Comparison of ENCODE assay signal across 9 cellular contexts in genomic region chr18:57649536-57650495, GRCh38. TPM values are rescaled to one million over a fixed set of nuclear protein-coding genes. Genes with fewer than 3 reads are reported as not detected.
A peak's percentile ranks its signal among the peaks of the same experiment; 100 is the strongest.
DNase-seq lines count a peak whose midpoint lies in the region; ATAC-seq and TF ChIP-seq lines count a peak whose summit lies in the region.
"Had no signal": no experiment of that assay in that cellular context is flagged by ENCODE, and none has a peak within 500 bp of the region (broad histone marks: within the 10 kb centered on the region; RNA-seq: fewer than 3 reads in every experiment).

No MANE protein-coding gene starts in this region.

- POLR2A ChIA-PET in activated CD4-positive, alpha-beta T cell treated with anti-CD3 and anti-CD28 coated beads for 36 hours (lab: Charles Lee), result no interaction called here

- H3K36me3 Mint-ChIP-seq in activated CD4-positive, alpha-beta T cell treated with anti-CD3 and anti-CD28 coated beads for 36 hours (ENCODE audit: low read depth), result peaks cover 26% of the 10 kb centered on the region
- H3K36me3 Mint-ChIP-seq in chondrocyte (ENCODE audit: low read depth), result peaks cover 24% of the 10 kb centered on the region

- TF ChIP-seq CTCF in chondrocyte (IDR thresholded peaks at IDR 0.05), result no peak

- CTCF ChIA-PET in activated CD4-positive, alpha-beta T cell treated with anti-CD3 and anti-CD28 coated beads for 36 hours (lab: Charles Lee), result interaction anchor here (0.6 kb wide), 1 partner anchor 997 kb away, joined by 3 read pairs; no protein-coding TSS in a partner anchor

- no peak overlapping the region for H3K27ac Mint-ChIP-seq in activated CD4-positive, alpha-beta T cell treated with anti-CD3 and anti-CD28 coated beads for 36 hours
- peak overlapping the region; percentile 27 for H3K27ac Mint-ChIP-seq in chondrocyte (ENCODE audit: unreplicated experiment)

- no peak for DNase-seq in activated CD4-positive, alpha-beta T cell treated with anti-CD3 and anti-CD28 coated beads for 36 hours
- DNase-seq in activated CD4-positive, alpha-beta T cell treated with anti-CD3 and anti-CD28 coated beads, Interleukin-2, amount 50 U/mL, for 4 hours, result no peak
- no peak for DNase-seq in chondrocyte (ENCODE audit: low spot score)
- peak; percentile 83 for DNase-seq in stromal cell of bone marrow (ENCODE audit: low read depth)
- DNase-seq in NK-92 treated with Interleukin-12 subunit alpha and Interleukin-12 subunit beta, amount 100 ng/mL, for 24 hours (lab: John Stamatoyannopoulos, UW), result no peak
- DNase-seq in 8988T, result no peak
- DNase-seq in ureter (ENCODE audit: low spot score), result no peak

- peaks cover 17% of the 10 kb centered on the region for H3K4me1 Mint-ChIP-seq in activated CD4-positive, alpha-beta T cell treated with anti-CD3 and anti-CD28 coated beads for 36 hours
- peaks cover 3% of the 10 kb centered on the region for H3K4me1 Mint-ChIP-seq in chondrocyte (ENCODE audit: low read depth)

- H3K9me3 Mint-ChIP-seq in activated CD4-positive, alpha-beta T cell treated with anti-CD3 and anti-CD28 coated beads for 36 hours (ENCODE audit: low read depth), result peaks cover 2% of the 10 kb centered on the region
- H3K9me3 Mint-ChIP-seq in chondrocyte (ENCODE audit: low read depth), result no peaks in the 10 kb centered on the region

- ATAC-seq in activated CD4-positive, alpha-beta T cell treated with anti-CD3 and anti-CD28 coated beads for 36 hours, result peak; percentile 61
- ATAC-seq in HG03159 (IDR thresholded peaks at IDR 0.05; ENCODE audit: unreplicated experiment), result peak; percentile 99

- intact Hi-C loops in activated CD4-positive, alpha-beta T cell treated with anti-CD3 and anti-CD28 coated beads for 36 hours (cut with DNase I, micrococcal nuclease), result no loop called here

- H3K4me3 Mint-ChIP-seq in activated CD4-positive, alpha-beta T cell treated with anti-CD3 and anti-CD28 coated beads for 36 hours, result no peak overlapping the region
- H3K4me3 Mint-ChIP-seq in chondrocyte (ENCODE audit: unreplicated experiment), result no peak overlapping the region
- H3K4me3 Mint-ChIP-seq: neural crest cell had no signal

- no peaks in the 10 kb centered on the region for H3K27me3 Mint-ChIP-seq in activated CD4-positive, alpha-beta T cell treated with anti-CD3 and anti-CD28 coated beads for 36 hours
- H3K27me3 Mint-ChIP-seq in chondrocyte (ENCODE audit: low read depth), result no peaks in the 10 kb centered on the region

RNA-seq across cellular contexts. Expression of gene NARS1, which starts 28.2 kb away (rescaled TPM):
- total RNA-seq in activated CD4-positive, alpha-beta T cell treated with anti-CD3 and anti-CD28 coated beads for 36 hours, result 100 to 1,000 TPM; 115 to 116 TPM
- total RNA-seq in chondrocyte (101 to 144 TPM (median 140 TPM) in 3 replicates), ureter (163 TPM)
